ENCODE assay signal across 9 cellular contexts in genomic region chr3:161266731-161267150, GRCh38. TPM values are rescaled to one million over a fixed set of nuclear protein-coding genes. Genes with fewer than 3 reads are reported as not detected.
A peak's percentile ranks its signal among the peaks of the same experiment; 100 is the strongest.
DNase-seq lines count a peak whose midpoint lies in the region; ATAC-seq, FAIRE-seq and TF ChIP-seq lines count a peak whose summit lies in the region.
"Had no signal": no experiment of that assay in that cellular context is flagged by ENCODE, and none has a peak within 500 bp of the region (broad histone marks: within the 10 kb centered on the region; RNA-seq: fewer than 3 reads in every experiment).

No MANE protein-coding gene starts in this region.

- no peak overlapping the region for H3K27ac Mint-ChIP-seq in stimulated activated memory B cell treated with anti-CD40 and anti-IgM and Interleukin-4, amounts not matched to agents 10 μg/mL and 1 μg/mL and 100 μg/mL, for 72 hours
- H3K27ac Mint-ChIP-seq: activated T-helper 17 cell treated with anti-CD3 and anti-CD28 coated beads, Interleukin-2, amount 50 U/mL, for 72 hours had no signal

- DNase-seq in GM03348 (ENCODE audit: low spot score): peak; percentile 36
- peak; percentile 64 for DNase-seq in NCI-H2081 treated with DMSO at 0.1 percent for 48 hours (lab: John Stamatoyannopoulos, UW)
- DNase-seq in brain pericyte (ENCODE audit: low read depth, low spot score): peak; percentile 25
- peak; percentile 57 for DNase-seq in non-pigmented ciliary epithelial cell (ENCODE audit: low read depth)
- DNase-seq in KBM-7: no peak
- no peak for DNase-seq in GM12891 (ENCODE audit: insufficient read length, low spot score)
- DNase-seq in hepatocyte (ENCODE audit: low spot score): no peak

- no peak overlapping the region for H3K4me3 Mint-ChIP-seq in stimulated activated memory B cell treated with anti-CD40 and anti-IgM and Interleukin-4, amounts not matched to agents 10 μg/mL and 1 μg/mL and 100 μg/mL, for 72 hours
- H3K4me3 Mint-ChIP-seq: activated T-helper 17 cell treated with anti-CD3 and anti-CD28 coated beads, Interleukin-2, amount 50 U/mL, for 72 hours had no signal

- H3K4me1 Mint-ChIP-seq in stimulated activated memory B cell treated with anti-CD40 and anti-IgM and Interleukin-4, amounts not matched to agents 10 μg/mL and 1 μg/mL and 100 μg/mL, for 72 hours: peaks cover 11% of the 10 kb centered on the region
- H3K4me1 Mint-ChIP-seq: activated T-helper 17 cell treated with anti-CD3 and anti-CD28 coated beads, Interleukin-2, amount 50 U/mL, for 72 hours had no signal

- no peaks in the 10 kb centered on the region for H3K9me3 ChIP-seq in hepatocyte (ENCODE audit: low read depth)

- no peaks in the 10 kb centered on the region for H3K27me3 ChIP-seq in hepatocyte

- no peaks in the 10 kb centered on the region for H3K9me2 ChIP-seq in hepatocyte (replicated peaks; ENCODE audit: insufficient read depth)

- no peak for TF ChIP-seq POLR2A in GM12891 (IDR thresholded peaks at IDR 0.05; ENCODE audit: low read depth, low read length)

- H2AFZ ChIP-seq in hepatocyte: no peak overlapping the region

- H3K79me2 ChIP-seq in hepatocyte: no peaks in the 10 kb centered on the region

- no peaks in the 10 kb centered on the region for H3K9me3 Mint-ChIP-seq in stimulated activated memory B cell treated with anti-CD40 and anti-IgM and Interleukin-4, amounts not matched to agents 10 μg/mL and 1 μg/mL and 100 μg/mL, for 72 hours

- peaks cover 57% of the 10 kb centered on the region for H3K36me3 Mint-ChIP-seq in stimulated activated memory B cell treated with anti-CD40 and anti-IgM and Interleukin-4, amounts not matched to agents 10 μg/mL and 1 μg/mL and 100 μg/mL, for 72 hours

- in situ Hi-C loops in KBM-7 (cut with MboI; ENCODE audit: low pct_unique_long_range_greater_than_20kb, low sequenced_read_pairs): no loop called here

- no peak overlapping the region for H3K27ac ChIP-seq in hepatocyte

- H4K20me1 ChIP-seq in hepatocyte (ENCODE audit: insufficient read depth, poor library complexity, severe bottlenecking): no peaks in the 10 kb centered on the region

- H3K4me1 ChIP-seq in hepatocyte (ENCODE audit: insufficient read depth): no peaks in the 10 kb centered on the region

- FAIRE-seq in GM12891 (lab: Jason Lieb, UNC): no peak

- no peaks in the 10 kb centered on the region for H3K27me3 Mint-ChIP-seq in stimulated activated memory B cell treated with anti-CD40 and anti-IgM and Interleukin-4, amounts not matched to agents 10 μg/mL and 1 μg/mL and 100 μg/mL, for 72 hours
- H3K27me3 Mint-ChIP-seq: activated T-helper 17 cell treated with anti-CD3 and anti-CD28 coated beads, Interleukin-2, amount 50 U/mL, for 72 hours had no signal

- no peaks in the 10 kb centered on the region for H3K36me3 ChIP-seq in hepatocyte (replicated peaks; ENCODE audit: insufficient read depth, low read depth)

- WGBS in hepatocyte (ENCODE audit: low lambda C conversion rate, missing lambda C conversion rate): 68% methylated on average over 1 of the region's 1 CpG

- no peak overlapping the region for H3K4me3 ChIP-seq in hepatocyte

- no peak for TF ChIP-seq CTCF in hepatocyte (IDR thresholded peaks at IDR 0.05; ENCODE audit: poor library complexity)

- no peak overlapping the region for H3K4me2 ChIP-seq in hepatocyte

- ATAC-seq in stimulated activated memory B cell treated with anti-CD40 and anti-IgM and Interleukin-4, amounts not matched to agents 10 μg/mL and 1 μg/mL and 100 μg/mL, for 72 hours: no peak
- ATAC-seq: activated T-helper 17 cell treated with anti-CD3 and anti-CD28 coated beads, Interleukin-2, amount 50 U/mL, for 72 hours had no signal

TF ChIP-seq in GM12891, 5 proteins besides CTCF, POLR2A, EP300 and RAD21:
- TF ChIP-seq SPI1 (IDR thresholded peaks at IDR 0.05; ENCODE audit: low read depth, low read length): no peak
- no peak for TF ChIP-seq POU2F2 (IDR thresholded peaks at IDR 0.05; ENCODE audit: low read depth, low read length)
- TF ChIP-seq PAX5 (IDR thresholded peaks at IDR 0.05; ENCODE audit: insufficient read depth, low read length, severe bottlenecking): no peak
- TF ChIP-seq TAF1 (IDR thresholded peaks at IDR 0.05; ENCODE audit: low read depth, low read length): no peak
- no peak for TF ChIP-seq POLR2AphosphoS5 (IDR thresholded peaks at IDR 0.05; ENCODE audit: low read depth, low read length)

RNA-seq across cellular contexts. Expression of gene NMD3, which starts 45.6 kb away (rescaled TPM):
- polyA plus RNA-seq in GM12891 (2012; ENCODE audit: low read depth, missing spikeins): 48.3 TPM
- 52.5 and 57.2 TPM in 2 replicates for total RNA-seq in hepatocyte
- polyA plus RNA-seq in hepatocyte: 27.8 and 30.6 TPM in 2 replicates

Comparison
In these comparisons a context has a peak if more than half of its experiments do, and no peak if none do; other contexts are left out.
1. DNase-seq: peak in GM03348 (single experiment), NCI-H2081 treated with DMSO at 0.1 percent for 48 hours (single experiment), brain pericyte (single experiment) and non-pigmented ciliary epithelial cell (single experiment); none in KBM-7 (single experiment), GM12891 (single experiment) and hepatocyte (single experiment).